In the genomic region with DNA sequence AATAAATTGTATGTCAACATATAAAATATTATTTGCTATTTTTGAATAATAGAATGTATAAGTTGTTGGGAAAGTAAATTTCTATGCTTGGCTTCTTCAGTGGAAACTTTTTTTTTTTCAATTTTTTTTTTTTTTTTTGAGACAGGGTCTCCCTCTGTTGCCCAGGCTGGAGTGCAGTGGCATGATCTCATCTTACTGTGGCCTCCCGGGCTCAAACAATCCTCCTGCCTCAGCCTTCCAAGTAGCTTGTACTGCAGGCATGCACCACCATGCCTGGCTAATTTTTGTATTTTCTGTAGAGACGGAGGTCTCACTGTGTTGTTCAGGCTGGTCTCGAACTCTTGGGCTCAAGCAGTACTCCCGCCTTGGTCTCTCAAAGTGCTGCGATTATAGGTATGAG, we compare ENCODE assay signal across 1 cellular context.
A peak's percentile ranks its signal among the peaks of the same experiment; 100 is the strongest.
TF ChIP-seq lines count a peak whose summit lies in the region.

No MANE protein-coding gene starts in this region.

TF ChIP-seq in HepG2, 621 proteins besides CTCF, POLR2A, EP300 and RAD21 (continued from another document):
- TF ChIP-seq, protein P1, sequence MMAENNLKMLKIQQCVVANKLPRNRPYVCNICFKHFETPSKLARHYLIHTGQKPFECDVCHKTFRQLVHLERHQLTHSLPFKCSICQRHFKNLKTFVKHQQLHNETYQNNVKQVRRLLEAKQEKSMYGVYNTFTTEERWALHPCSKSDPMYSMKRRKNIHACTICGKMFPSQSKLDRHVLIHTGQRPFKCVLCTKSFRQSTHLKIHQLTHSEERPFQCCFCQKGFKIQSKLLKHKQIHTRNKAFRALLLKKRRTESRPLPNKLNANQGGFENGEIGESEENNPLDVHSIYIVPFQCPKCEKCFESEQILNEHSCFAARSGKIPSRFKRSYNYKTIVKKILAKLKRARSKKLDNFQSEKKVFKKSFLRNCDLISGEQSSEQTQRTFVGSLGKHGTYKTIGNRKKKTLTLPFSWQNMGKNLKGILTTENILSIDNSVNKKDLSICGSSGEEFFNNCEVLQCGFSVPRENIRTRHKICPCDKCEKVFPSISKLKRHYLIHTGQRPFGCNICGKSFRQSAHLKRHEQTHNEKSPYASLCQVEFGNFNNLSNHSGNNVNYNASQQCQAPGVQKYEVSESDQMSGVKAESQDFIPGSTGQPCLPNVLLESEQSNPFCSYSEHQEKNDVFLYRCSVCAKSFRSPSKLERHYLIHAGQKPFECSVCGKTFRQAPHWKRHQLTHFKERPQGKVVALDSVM (CRISPR knock-in tag; IDR thresholded peaks at IDR 0.05) = peak; percentile 21; the same call in 1 of the 2 replicates
- TF ChIP-seq, protein P2, sequence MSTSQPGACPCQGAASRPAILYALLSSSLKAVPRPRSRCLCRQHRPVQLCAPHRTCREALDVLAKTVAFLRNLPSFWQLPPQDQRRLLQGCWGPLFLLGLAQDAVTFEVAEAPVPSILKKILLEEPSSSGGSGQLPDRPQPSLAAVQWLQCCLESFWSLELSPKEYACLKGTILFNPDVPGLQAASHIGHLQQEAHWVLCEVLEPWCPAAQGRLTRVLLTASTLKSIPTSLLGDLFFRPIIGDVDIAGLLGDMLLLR (CRISPR knock-in tag; IDR thresholded peaks at IDR 0.05) = no peak
TF ChIP-seq in HepG2: peak in this region for 1.
